8 cellular contexts compared by ENCODE assay signal in genomic region chr3:48429416-48430358, GRCh38. TPM values are rescaled to one million over a fixed set of nuclear protein-coding genes. Genes with fewer than 3 reads are reported as not detected.
A peak's percentile ranks its signal among the peaks of the same experiment; 100 is the strongest.
DNase-seq lines count a peak whose midpoint lies in the region; ATAC-seq and TF ChIP-seq lines count a peak whose summit lies in the region.

TSS of gene PLXNB1 (minus strand) at chr3:48430086. CDS start at chr3:48424611, 5,475 bp downstream.

- H4K20me1 ChIP-seq in neural cell (ENCODE audit: insufficient read depth) = no peaks in the 10 kb centered on the region

- peaks cover 53% of the 10 kb centered on the region for H3K79me2 ChIP-seq in neural cell (replicated peaks; ENCODE audit: insufficient read depth, low read length)

- H3K4me3 ChIP-seq in gastroesophageal sphincter = peak within 1 kb of the TSS; percentile 74 to 97
- H3K4me3 ChIP-seq in neural cell (ENCODE audit: low read length) = peak within 1 kb of the TSS; percentile 89

- H3K4me1 Mint-ChIP-seq in activated naive CD4-positive, alpha-beta T cell treated with anti-CD3 and anti-CD28 coated beads for 36 hours (ENCODE audit: low read depth) = peaks cover 18% of the 10 kb centered on the region

- H3K4me2 ChIP-seq in neural cell (ENCODE audit: low read length) = peak within 1 kb of the TSS; percentile 58

- no peak for TF ChIP-seq CTCF in gastroesophageal sphincter (IDR thresholded peaks at IDR 0.05)
- no peak for TF ChIP-seq CTCF in neural cell (IDR thresholded peaks at IDR 0.05; ENCODE audit: poor library complexity, severe bottlenecking)

- no peaks in the 10 kb centered on the region for H3K9me3 Mint-ChIP-seq in activated naive CD4-positive, alpha-beta T cell treated with anti-CD3 and anti-CD28 coated beads for 36 hours

- ATAC-seq in gastroesophageal sphincter = peak; percentile 64
- ATAC-seq in HG03521 (IDR thresholded peaks at IDR 0.05; ENCODE audit: unreplicated experiment) = no peak

- whole genome bisulfite sequencing in gastroesophageal sphincter (ENCODE audit: low coverage in 1 of 2), 2 donors = 0% methylated on average over 5 of the region's 80 CpGs; no CpG with 5 or more reads in 1 of the 2 donors

- TF ChIP-seq EP300 in gastroesophageal sphincter (IDR thresholded peaks at IDR 0.05) = no peak
- no peak for TF ChIP-seq EP300 in neural cell (conservative IDR thresholded peaks at IDR 0.05; ENCODE audit: poor library complexity, severe bottlenecking)

- peak; percentile 72 for DNase-seq in DMS79 treated with DMSO at 0.1 percent for 48 hours (lab: John Stamatoyannopoulos, UW)
- DNase-seq in HT1080 (ENCODE audit: low read depth) = peak; percentile 67
- DNase-seq in RPMI8226 = peak; percentile 59
- peak; percentile 49 for DNase-seq in activated naive CD4-positive, alpha-beta T cell treated with anti-CD3 and anti-CD28 coated beads for 36 hours
- peak; percentile 81 for DNase-seq in superior temporal gyrus (ENCODE audit: extremely low spot score)

- peak within 1 kb of the TSS; percentile 72 for H3K4me3 Mint-ChIP-seq in activated naive CD4-positive, alpha-beta T cell treated with anti-CD3 and anti-CD28 coated beads for 36 hours

- no peak for TF ChIP-seq RAD21 in neural cell (conservative IDR thresholded peaks at IDR 0.05)

- peak within 1 kb of the TSS; percentile 88 to 99 (median 97) for H3K27ac ChIP-seq in gastroesophageal sphincter
- H3K27ac ChIP-seq in neural cell (ENCODE audit: low read length) = peak within 1 kb of the TSS; percentile 81

- H3K36me3 Mint-ChIP-seq in activated naive CD4-positive, alpha-beta T cell treated with anti-CD3 and anti-CD28 coated beads for 36 hours (ENCODE audit: low read depth) = peaks cover 18% of the 10 kb centered on the region

- CTCF ChIA-PET in activated naive CD4-positive, alpha-beta T cell treated with anti-CD3 and anti-CD28 coated beads for 36 hours (lab: Charles Lee) = interaction anchor here (1.5 to 1.8 kb wide), 2 partner anchors 10 to 29 kb away, joined by 6 read pairs; partner anchors contain the start of genes CCDC51 and TMA7

- H2AFZ ChIP-seq in neural cell (ENCODE audit: low read depth, low read length) = peak within 1 kb of the TSS; percentile 65

- intact Hi-C loops in activated naive CD4-positive, alpha-beta T cell treated with anti-CD3 and anti-CD28 coated beads for 36 hours (cut with micrococcal nuclease) = no loop called here

- H3K27me3 ChIP-seq in gastroesophageal sphincter = no peaks in the 10 kb centered on the region
- H3K27me3 ChIP-seq in neural cell (ENCODE audit: insufficient read depth, low read depth, low read length) = no peaks in the 10 kb centered on the region

- H3K36me3 ChIP-seq in gastroesophageal sphincter (peaks cover 0 to 13% of the 10 kb centered on the region in 2 donors), neural cell (ENCODE audit: insufficient read depth, low read length) (no peaks in the 10 kb centered on the region)

- peaks cover 6 to 78% (median 47%) of the 10 kb centered on the region in 3 donors for H3K4me1 ChIP-seq in gastroesophageal sphincter

- peak in 1 of 2 donors; percentile 33 for TF ChIP-seq POLR2A in gastroesophageal sphincter (IDR thresholded peaks at IDR 0.05)

- H3K27ac Mint-ChIP-seq in activated naive CD4-positive, alpha-beta T cell treated with anti-CD3 and anti-CD28 coated beads for 36 hours = no peak within 1 kb of the TSS

- no peaks in the 10 kb centered on the region for H3K9me2 ChIP-seq in neural cell (ENCODE audit: insufficient read depth, low read length)

- peak within 1 kb of the TSS; percentile 87 for H3K9ac ChIP-seq in neural cell (ENCODE audit: low read length)

- no peaks in the 10 kb centered on the region for H3K9me3 ChIP-seq in gastroesophageal sphincter
- H3K9me3 ChIP-seq in neural cell (ENCODE audit: low read length) = no peaks in the 10 kb centered on the region

- H3K27me3 Mint-ChIP-seq in activated naive CD4-positive, alpha-beta T cell treated with anti-CD3 and anti-CD28 coated beads for 36 hours (ENCODE audit: low read depth) = peaks cover 7% of the 10 kb centered on the region

- no peaks in the 10 kb centered on the region for H3F3A ChIP-seq in neural cell (ENCODE audit: insufficient read depth, low read length, poor library complexity, severe bottlenecking)

TF ChIP-seq in neural cell, 6 proteins besides CTCF, POLR2A, EP300 and RAD21:
- TF ChIP-seq POLR2AphosphoS5 (IDR thresholded peaks at IDR 0.05) (no peak), SMC3 (conservative IDR thresholded peaks at IDR 0.05; ENCODE audit: poor library complexity) (peak; percentile 6), REST (IDR thresholded peaks at IDR 0.05; ENCODE audit: borderline replicate concordance) (no peak), TAF1 (IDR thresholded peaks at IDR 0.05; ENCODE audit: low read depth) (no peak), MXI1 (conservative IDR thresholded peaks at IDR 0.05; ENCODE audit: poor library complexity, severe bottlenecking) (peak; percentile 66)

RNA-seq across cellular contexts. Expression of gene PLXNB1, which starts in this region (rescaled TPM):
- total RNA-seq in HT1080 (2014; rRNA removed; shearing (Covaris generic)) = 5.8 and 12.3 TPM in 2 replicates
- polyA plus RNA-seq in HT1080 (2015; cell fraction: cytosol; rRNA removed) = 6.0 and 8.3 TPM in 2 replicates
- polyA plus RNA-seq in HT1080 (2015; cell fraction: nucleus; rRNA removed) = 77.3 and 95.8 TPM in 2 replicates
- total RNA-seq in activated naive CD4-positive, alpha-beta T cell treated with anti-CD3 and anti-CD28 coated beads for 36 hours = 1 to 10 TPM; 1.5 to 2.0 TPM
- total RNA-seq in gastroesophageal sphincter = 100 to 1,000 TPM; 125 to 186 (median 147) TPM
- polyA plus RNA-seq in neural cell = 134 and 148 TPM in 2 replicates
- 88.2 and 112 TPM in 2 replicates for polyA minus RNA-seq in neural cell
